1 cellular context compared by ENCODE assay signal in the genomic region with DNA sequence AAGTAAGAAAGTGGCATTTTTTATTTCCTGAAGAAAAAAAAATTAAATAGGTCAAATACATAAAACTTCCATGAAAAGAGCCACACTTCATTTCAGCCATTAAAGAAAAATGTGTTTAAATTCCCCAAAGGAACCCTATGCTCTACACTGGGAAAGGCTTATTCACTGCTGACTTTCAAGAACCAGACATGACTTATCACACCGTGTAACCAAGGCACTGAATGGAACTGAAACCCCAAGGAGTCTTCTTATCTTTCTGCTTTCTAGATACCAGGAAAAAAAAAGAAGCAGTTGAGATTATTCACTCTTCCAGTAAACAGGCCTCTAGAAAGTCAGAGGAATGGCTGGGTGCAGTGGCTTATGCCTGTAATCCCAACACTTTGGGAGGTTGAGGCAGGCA.
TF ChIP-seq lines count a peak whose summit lies in the region.

No MANE protein-coding gene starts in this region.

TF ChIP-seq in IMR-90, 13 proteins besides CTCF, POLR2A, EP300 and RAD21:
- no peak for TF ChIP-seq RCOR1 (IDR thresholded peaks at IDR 0.05; ENCODE audit: insufficient replicate concordance, low read length)
- TF ChIP-seq SMC3 (IDR thresholded peaks at IDR 0.05; ENCODE audit: low read depth, low read length): no peak
- TF ChIP-seq MAZ (IDR thresholded peaks at IDR 0.05; ENCODE audit: borderline replicate concordance, low read depth, low read length): no peak
- TF ChIP-seq, protein P1, sequence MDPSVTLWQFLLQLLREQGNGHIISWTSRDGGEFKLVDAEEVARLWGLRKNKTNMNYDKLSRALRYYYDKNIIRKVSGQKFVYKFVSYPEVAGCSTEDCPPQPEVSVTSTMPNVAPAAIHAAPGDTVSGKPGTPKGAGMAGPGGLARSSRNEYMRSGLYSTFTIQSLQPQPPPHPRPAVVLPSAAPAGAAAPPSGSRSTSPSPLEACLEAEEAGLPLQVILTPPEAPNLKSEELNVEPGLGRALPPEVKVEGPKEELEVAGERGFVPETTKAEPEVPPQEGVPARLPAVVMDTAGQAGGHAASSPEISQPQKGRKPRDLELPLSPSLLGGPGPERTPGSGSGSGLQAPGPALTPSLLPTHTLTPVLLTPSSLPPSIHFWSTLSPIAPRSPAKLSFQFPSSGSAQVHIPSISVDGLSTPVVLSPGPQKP (IDR thresholded peaks at IDR 0.05; ENCODE audit: borderline replicate concordance, low read depth, low read length): no peak
- no peak for TF ChIP-seq BHLHE40 (IDR thresholded peaks at IDR 0.05; ENCODE audit: low read depth, low read length)
- TF ChIP-seq FOS (IDR thresholded peaks at IDR 0.05; ENCODE audit: low read depth, low read length): no peak
- TF ChIP-seq MAFK (IDR thresholded peaks at IDR 0.05; ENCODE audit: low read depth, low read length): no peak
- no peak for TF ChIP-seq CHD1 (IDR thresholded peaks at IDR 0.05; ENCODE audit: low read depth, low read length)
TF ChIP-seq in IMR-90: peak in this region for 0.
